1 cellular context compared by ENCODE assay signal in the genomic region with DNA sequence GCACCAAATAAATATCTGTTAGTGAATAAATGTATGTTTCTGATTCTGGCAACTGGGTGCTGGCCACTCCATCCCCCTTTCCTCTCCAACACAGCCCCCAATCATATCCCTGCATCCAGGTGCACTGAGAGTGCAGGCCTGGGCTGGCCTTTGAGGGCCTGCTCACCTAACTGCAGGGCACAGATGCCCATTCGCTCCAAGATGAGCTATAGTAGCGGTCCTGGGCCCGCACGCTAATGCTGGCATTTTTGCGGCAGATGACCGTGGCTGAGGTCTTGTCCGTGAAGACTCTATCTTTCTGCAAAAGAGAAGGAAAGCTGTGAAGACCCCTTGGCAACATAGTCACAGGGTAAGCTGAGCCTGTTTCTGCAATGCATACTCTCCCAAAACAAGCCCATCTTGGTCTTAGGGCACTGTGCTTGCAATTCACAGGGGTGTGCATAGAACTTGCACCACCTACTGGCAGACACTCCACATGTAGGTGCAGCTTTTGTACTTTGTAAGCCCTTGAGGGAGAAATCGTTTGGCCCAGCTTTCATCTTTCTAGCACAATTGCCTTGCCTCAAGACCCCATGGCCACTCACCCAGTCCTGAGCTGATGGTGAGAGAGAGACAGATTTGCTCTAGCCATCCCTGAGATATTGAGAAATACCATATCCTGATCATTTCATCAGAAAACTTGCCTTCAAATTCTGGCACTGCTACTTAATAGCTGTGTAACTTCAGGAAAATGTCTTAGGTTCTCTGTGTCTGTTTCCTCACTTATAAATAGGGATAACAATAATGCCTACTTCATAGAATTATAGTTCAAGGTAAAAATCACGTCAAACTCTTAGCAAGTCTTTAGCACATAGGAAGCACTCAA.
TF ChIP-seq lines count a peak whose summit lies in the region.

No MANE protein-coding gene starts in this region.

TF ChIP-seq in HepG2, 621 proteins besides CTCF, POLR2A, EP300 and RAD21:
- TF ChIP-seq SMC3 (IDR thresholded peaks at IDR 0.05; ENCODE audit: low read length) (peak; percentile 89), TEAD3 (CRISPR knock-in tag; optimal IDR thresholded peaks at IDR 0.05; ENCODE audit: borderline replicate concordance) (peak; percentile 11), STAG1 (CRISPR knock-in tag; IDR thresholded peaks at IDR 0.05) (peak; percentile 75), ERF (CRISPR knock-in tag; IDR thresholded peaks at IDR 0.05) (no peak), ZNF484 (CRISPR knock-in tag; IDR thresholded peaks at IDR 0.05; ENCODE audit: borderline replicate concordance, low read depth) (no peak)
- TF ChIP-seq, protein P1, sequence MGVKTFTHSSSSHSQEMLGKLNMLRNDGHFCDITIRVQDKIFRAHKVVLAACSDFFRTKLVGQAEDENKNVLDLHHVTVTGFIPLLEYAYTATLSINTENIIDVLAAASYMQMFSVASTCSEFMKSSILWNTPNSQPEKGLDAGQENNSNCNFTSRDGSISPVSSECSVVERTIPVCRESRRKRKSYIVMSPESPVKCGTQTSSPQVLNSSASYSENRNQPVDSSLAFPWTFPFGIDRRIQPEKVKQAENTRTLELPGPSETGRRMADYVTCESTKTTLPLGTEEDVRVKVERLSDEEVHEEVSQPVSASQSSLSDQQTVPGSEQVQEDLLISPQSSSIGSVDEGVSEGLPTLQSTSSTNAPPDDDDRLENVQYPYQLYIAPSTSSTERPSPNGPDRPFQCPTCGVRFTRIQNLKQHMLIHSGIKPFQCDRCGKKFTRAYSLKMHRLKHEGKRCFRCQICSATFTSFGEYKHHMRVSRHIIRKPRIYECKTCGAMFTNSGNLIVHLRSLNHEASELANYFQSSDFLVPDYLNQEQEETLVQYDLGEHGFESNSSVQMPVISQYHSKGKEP (CRISPR knock-in tag; IDR thresholded peaks at IDR 0.05) = no peak
- TF ChIP-seq, protein P2, sequence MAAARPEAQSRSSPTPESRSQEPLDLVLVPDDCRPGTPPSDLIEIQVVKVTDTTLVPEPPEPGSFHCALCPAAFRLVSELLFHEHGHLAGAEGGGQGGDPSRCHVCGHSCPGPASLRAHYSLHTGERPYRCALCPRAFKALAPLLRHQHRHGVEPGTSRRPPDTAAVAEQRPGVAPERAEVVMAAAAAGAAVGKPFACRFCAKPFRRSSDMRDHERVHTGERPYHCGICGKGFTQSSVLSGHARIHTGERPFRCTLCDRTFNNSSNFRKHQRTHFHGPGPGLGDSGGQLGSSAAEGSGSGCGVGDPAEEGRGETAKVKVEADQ (CRISPR knock-in tag; IDR thresholded peaks at IDR 0.05; ENCODE audit: borderline replicate concordance) = no peak
